1 cellular context compared by ENCODE assay signal in the genomic region with DNA sequence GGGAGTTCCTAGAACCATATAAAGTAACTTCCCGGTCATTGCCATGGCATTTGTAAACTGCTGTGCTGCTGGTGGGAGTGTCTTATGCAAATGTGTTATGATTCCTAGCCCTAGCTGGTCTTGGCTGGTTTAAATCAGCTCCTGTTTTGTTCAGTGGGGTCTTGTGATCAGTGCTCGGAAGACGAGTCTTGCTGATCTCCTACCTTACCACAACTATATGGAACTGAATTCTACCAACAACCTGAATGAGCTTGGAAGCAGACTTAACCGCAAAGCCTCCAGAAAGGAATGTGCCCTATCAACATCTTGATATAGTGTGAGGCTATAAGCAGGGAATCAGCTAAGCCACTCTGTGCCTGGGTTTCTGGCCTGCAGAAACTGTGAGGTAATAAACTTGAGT.
TF ChIP-seq lines count a peak whose summit lies in the region.

No MANE protein-coding gene starts in this region.

TF ChIP-seq in K562, 482 proteins besides CTCF, POLR2A, EP300 and RAD21:
- peak; percentile 54 for TF ChIP-seq RFX1 (IDR thresholded peaks at IDR 0.05)
- TF ChIP-seq ZNF408 (CRISPR knock-in tag; IDR thresholded peaks at IDR 0.05; ENCODE audit: low read depth), result no peak
- TF ChIP-seq, protein P1, sequence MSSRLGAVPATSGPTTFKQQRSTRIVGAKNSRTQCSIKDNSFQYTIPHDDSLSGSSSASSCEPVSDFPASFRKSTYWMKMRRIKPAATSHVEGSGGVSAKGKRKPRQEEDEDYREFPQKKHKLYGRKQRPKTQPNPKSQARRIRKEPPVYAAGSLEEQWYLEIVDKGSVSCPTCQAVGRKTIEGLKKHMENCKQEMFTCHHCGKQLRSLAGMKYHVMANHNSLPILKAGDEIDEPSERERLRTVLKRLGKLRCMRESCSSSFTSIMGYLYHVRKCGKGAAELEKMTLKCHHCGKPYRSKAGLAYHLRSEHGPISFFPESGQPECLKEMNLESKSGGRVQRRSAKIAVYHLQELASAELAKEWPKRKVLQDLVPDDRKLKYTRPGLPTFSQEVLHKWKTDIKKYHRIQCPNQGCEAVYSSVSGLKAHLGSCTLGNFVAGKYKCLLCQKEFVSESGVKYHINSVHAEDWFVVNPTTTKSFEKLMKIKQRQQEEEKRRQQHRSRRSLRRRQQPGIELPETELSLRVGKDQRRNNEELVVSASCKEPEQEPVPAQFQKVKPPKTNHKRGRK (tag; IDR thresholded peaks at IDR 0.05), result no peak
- TF ChIP-seq PRPF4 (IDR thresholded peaks at IDR 0.05; ENCODE audit: insufficient read depth, low read depth, low read length, poor library complexity, severe bottlenecking), result no peak
- TF ChIP-seq FOXA3 (CRISPR knock-in tag; conservative IDR thresholded peaks at IDR 0.05 in 1 of 2, IDR thresholded peaks at IDR 0.05 in 1 of 2), result no peak
- TF ChIP-seq, protein P2, sequence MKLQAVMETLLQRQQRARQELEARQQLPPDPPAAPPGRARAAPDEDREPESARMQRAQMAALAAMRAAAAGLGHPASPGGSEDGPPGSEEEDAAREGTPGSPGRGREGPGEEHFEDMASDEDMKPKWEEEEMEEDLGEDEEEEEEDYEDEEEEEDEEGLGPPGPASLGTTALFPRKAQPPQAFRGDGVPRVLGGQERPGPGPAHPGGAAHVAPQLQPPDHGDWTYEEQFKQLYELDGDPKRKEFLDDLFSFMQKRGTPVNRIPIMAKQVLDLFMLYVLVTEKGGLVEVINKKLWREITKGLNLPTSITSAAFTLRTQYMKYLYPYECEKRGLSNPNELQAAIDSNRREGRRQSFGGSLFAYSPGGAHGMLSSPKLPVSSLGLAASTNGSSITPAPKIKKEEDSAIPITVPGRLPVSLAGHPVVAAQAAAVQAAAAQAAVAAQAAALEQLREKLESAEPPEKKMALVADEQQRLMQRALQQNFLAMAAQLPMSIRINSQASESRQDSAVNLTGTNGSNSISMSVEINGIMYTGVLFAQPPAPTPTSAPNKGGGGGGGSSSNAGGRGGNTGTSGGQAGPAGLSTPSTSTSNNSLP (IDR thresholded peaks at IDR 0.05; ENCODE audit: borderline replicate concordance, low read depth, low read length), result no peak
- 0 out of 4 replicates have a peak, but pooled peaks of 1 of the 2 experiments have one; percentile 10 for TF ChIP-seq TRIM24 (IDR thresholded peaks at IDR 0.05)
- TF ChIP-seq, protein P3, sequence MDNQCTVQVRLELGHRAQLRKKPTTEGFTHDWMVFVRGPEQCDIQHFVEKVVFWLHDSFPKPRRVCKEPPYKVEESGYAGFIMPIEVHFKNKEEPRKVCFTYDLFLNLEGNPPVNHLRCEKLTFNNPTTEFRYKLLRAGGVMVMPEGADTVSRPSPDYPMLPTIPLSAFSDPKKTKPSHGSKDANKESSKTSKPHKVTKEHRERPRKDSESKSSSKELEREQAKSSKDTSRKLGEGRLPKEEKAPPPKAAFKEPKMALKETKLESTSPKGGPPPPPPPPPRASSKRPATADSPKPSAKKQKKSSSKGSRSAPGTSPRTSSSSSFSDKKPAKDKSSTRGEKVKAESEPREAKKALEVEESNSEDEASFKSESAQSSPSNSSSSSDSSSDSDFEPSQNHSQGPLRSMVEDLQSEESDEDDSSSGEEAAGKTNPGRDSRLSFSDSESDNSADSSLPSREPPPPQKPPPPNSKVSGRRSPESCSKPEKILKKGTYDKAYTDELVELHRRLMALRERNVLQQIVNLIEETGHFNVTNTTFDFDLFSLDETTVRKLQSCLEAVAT (IDR thresholded peaks at IDR 0.05), result 0 out of 4 replicates have a peak, but pooled peaks of 1 of the 2 experiments have one; percentile 49
- TF ChIP-seq NFIC (IDR thresholded peaks at IDR 0.05), result no peak
- peak in 1 of 2 experiments; percentile 46; a peak in 1 of 4 replicates for TF ChIP-seq SRF (CRISPR knock-in tag; IDR thresholded peaks at IDR 0.05)
- no peak for TF ChIP-seq ZNF436 (CRISPR knock-in tag; IDR thresholded peaks at IDR 0.05)
- TF ChIP-seq CREM (IDR thresholded peaks at IDR 0.05; ENCODE audit: low read depth), result 0 out of 2 replicates have a peak, but pooled peaks have one; percentile 42
- no peak for TF ChIP-seq KDM1A (IDR thresholded peaks at IDR 0.05)
- TF ChIP-seq TSC22D4 (tag; IDR thresholded peaks at IDR 0.05), result no peak
- TF ChIP-seq KLF16 (IDR thresholded peaks at IDR 0.05), result peak; percentile 83
- TF ChIP-seq TEAD2 (tag; IDR thresholded peaks at IDR 0.05), result no peak
- TF ChIP-seq, protein P4, sequence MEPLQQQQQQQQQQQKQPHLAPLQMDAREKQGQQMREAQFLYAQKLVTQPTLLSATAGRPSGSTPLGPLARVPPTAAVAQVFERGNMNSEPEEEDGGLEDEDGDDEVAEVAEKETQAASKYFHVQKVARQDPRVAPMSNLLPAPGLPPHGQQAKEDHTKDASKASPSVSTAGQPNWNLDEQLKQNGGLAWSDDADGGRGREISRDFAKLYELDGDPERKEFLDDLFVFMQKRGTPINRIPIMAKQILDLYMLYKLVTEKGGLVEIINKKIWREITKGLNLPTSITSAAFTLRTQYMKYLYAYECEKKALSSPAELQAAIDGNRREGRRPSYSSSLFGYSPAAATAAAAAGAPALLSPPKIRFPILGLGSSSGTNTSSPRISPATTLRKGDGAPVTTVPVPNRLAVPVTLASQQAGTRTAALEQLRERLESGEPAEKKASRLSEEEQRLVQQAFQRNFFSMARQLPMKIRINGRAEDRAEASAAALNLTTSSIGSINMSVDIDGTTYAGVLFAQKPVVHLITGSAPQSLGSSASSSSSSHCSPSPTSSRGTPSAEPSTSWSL (CRISPR knock-in tag; IDR thresholded peaks at IDR 0.05; ENCODE audit: borderline replicate concordance), result no peak
- TF ChIP-seq, protein P5, sequence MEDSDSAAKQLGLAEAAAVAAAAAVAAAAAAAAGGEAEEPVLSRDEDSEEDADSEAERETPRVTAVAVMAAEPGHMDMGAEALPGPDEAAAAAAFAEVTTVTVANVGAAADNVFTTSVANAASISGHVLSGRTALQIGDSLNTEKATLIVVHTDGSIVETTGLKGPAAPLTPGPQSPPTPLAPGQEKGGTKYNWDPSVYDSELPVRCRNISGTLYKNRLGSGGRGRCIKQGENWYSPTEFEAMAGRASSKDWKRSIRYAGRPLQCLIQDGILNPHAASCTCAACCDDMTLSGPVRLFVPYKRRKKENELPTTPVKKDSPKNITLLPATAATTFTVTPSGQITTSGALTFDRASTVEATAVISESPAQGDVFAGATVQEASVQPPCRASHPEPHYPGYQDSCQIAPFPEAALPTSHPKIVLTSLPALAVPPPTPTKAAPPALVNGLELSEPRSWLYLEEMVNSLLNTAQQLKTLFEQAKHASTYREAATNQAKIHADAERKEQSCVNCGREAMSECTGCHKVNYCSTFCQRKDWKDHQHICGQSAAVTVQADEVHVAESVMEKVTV (CRISPR knock-in tag; IDR thresholded peaks at IDR 0.05), result no peak
- 0 out of 2 replicates have a peak, but pooled peaks have one; percentile 15 for TF ChIP-seq TEAD4 (IDR thresholded peaks at IDR 0.05; ENCODE audit: low read length)
- no peak for TF ChIP-seq TEAD4 (CRISPR knock-in tag; IDR thresholded peaks at IDR 0.05; ENCODE audit: borderline replicate concordance)
- TF ChIP-seq, protein P6, sequence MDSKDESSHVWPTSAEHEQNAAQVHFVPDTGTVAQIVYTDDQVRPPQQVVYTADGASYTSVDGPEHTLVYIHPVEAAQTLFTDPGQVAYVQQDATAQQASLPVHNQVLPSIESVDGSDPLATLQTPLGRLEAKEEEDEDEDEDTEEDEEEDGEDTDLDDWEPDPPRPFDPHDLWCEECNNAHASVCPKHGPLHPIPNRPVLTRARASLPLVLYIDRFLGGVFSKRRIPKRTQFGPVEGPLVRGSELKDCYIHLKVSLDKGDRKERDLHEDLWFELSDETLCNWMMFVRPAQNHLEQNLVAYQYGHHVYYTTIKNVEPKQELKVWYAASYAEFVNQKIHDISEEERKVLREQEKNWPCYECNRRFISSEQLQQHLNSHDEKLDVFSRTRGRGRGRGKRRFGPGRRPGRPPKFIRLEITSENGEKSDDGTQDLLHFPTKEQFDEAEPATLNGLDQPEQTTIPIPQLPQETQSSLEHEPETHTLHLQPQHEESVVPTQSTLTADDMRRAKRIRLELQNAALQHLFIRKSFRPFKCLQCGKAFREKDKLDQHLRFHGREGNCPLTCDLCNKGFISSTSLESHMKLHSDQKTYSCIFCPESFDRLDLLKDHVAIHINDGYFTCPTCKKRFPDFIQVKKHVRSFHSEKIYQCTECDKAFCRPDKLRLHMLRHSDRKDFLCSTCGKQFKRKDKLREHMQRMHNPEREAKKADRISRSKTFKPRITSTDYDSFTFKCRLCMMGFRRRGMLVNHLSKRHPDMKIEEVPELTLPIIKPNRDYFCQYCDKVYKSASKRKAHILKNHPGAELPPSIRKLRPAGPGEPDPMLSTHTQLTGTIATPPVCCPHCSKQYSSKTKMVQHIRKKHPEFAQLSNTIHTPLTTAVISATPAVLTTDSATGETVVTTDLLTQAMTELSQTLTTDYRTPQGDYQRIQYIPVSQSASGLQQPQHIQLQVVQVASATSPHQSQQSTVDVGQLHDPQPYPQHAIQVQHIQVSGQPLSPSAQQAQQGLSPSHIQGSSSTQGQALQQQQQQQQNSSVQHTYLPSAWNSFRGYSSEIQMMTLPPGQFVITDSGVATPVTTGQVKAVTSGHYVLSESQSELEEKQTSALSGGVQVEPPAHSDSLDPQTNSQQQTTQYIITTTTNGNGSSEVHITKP (IDR thresholded peaks at IDR 0.05; ENCODE audit: partially characterized antibody), result no peak
- no peak for TF ChIP-seq NR2C2 (CRISPR knock-in tag; IDR thresholded peaks at IDR 0.05)
- TF ChIP-seq NR2C2 (tag; IDR thresholded peaks at IDR 0.05), result 0 out of 2 replicates have a peak, but pooled peaks have one; percentile 26
- TF ChIP-seq, protein P7, sequence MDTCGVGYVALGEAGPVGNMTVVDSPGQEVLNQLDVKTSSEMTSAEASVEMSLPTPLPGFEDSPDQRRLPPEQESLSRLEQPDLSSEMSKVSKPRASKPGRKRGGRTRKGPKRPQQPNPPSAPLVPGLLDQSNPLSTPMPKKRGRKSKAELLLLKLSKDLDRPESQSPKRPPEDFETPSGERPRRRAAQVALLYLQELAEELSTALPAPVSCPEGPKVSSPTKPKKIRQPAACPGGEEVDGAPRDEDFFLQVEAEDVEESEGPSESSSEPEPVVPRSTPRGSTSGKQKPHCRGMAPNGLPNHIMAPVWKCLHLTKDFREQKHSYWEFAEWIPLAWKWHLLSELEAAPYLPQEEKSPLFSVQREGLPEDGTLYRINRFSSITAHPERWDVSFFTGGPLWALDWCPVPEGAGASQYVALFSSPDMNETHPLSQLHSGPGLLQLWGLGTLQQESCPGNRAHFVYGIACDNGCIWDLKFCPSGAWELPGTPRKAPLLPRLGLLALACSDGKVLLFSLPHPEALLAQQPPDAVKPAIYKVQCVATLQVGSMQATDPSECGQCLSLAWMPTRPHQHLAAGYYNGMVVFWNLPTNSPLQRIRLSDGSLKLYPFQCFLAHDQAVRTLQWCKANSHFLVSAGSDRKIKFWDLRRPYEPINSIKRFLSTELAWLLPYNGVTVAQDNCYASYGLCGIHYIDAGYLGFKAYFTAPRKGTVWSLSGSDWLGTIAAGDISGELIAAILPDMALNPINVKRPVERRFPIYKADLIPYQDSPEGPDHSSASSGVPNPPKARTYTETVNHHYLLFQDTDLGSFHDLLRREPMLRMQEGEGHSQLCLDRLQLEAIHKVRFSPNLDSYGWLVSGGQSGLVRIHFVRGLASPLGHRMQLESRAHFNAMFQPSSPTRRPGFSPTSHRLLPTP (IDR thresholded peaks at IDR 0.05; ENCODE audit: borderline replicate concordance, extremely low read depth, insufficient read length), result no peak
- TF ChIP-seq GABPB1 (CRISPR knock-in tag; IDR thresholded peaks at IDR 0.05), result no peak
- no peak for TF ChIP-seq HMGN3 (IDR thresholded peaks at IDR 0.05; ENCODE audit: borderline replicate concordance, extremely low read depth, insufficient read length, low read depth, low read length)
- peak; percentile 67; the same call in 1 of the 2 replicates for TF ChIP-seq ESRRA (IDR thresholded peaks at IDR 0.05; ENCODE audit: borderline replicate concordance, low read depth)
- no peak for TF ChIP-seq FOXM1 (IDR thresholded peaks at IDR 0.05; ENCODE audit: low read depth)
- TF ChIP-seq FOXM1 (CRISPR knock-in tag; IDR thresholded peaks at IDR 0.05; ENCODE audit: low read depth), result no peak
- TF ChIP-seq, protein P8, sequence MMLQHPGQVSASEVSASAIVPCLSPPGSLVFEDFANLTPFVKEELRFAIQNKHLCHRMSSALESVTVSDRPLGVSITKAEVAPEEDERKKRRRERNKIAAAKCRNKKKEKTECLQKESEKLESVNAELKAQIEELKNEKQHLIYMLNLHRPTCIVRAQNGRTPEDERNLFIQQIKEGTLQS (IDR thresholded peaks at IDR 0.05), result no peak
- TF ChIP-seq, protein P8 (CRISPR knock-in tag; conservative IDR thresholded peaks at IDR 0.05), result 0 out of 2 replicates have a peak, but pooled peaks have one; percentile 35
- TF ChIP-seq CBX2 (IDR thresholded peaks at IDR 0.05; ENCODE audit: insufficient read depth, low read length, poor library complexity, severe bottlenecking), result no peak
- TF ChIP-seq ZNF384 (IDR thresholded peaks at IDR 0.05; ENCODE audit: low read depth, low read length), result no peak
- no peak for TF ChIP-seq BRD4 (IDR thresholded peaks at IDR 0.05)
- TF ChIP-seq, protein P9, sequence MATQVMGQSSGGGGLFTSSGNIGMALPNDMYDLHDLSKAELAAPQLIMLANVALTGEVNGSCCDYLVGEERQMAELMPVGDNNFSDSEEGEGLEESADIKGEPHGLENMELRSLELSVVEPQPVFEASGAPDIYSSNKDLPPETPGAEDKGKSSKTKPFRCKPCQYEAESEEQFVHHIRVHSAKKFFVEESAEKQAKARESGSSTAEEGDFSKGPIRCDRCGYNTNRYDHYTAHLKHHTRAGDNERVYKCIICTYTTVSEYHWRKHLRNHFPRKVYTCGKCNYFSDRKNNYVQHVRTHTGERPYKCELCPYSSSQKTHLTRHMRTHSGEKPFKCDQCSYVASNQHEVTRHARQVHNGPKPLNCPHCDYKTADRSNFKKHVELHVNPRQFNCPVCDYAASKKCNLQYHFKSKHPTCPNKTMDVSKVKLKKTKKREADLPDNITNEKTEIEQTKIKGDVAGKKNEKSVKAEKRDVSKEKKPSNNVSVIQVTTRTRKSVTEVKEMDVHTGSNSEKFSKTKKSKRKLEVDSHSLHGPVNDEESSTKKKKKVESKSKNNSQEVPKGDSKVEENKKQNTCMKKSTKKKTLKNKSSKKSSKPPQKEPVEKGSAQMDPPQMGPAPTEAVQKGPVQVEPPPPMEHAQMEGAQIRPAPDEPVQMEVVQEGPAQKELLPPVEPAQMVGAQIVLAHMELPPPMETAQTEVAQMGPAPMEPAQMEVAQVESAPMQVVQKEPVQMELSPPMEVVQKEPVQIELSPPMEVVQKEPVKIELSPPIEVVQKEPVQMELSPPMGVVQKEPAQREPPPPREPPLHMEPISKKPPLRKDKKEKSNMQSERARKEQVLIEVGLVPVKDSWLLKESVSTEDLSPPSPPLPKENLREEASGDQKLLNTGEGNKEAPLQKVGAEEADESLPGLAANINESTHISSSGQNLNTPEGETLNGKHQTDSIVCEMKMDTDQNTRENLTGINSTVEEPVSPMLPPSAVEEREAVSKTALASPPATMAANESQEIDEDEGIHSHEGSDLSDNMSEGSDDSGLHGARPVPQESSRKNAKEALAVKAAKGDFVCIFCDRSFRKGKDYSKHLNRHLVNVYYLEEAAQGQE (CRISPR knock-in tag; IDR thresholded peaks at IDR 0.05; ENCODE audit: low read depth), result no peak
- TF ChIP-seq ATF7 (IDR thresholded peaks at IDR 0.05), result no peak
- TF ChIP-seq POLR2AphosphoS5 (IDR thresholded peaks at IDR 0.05; ENCODE audit: control insufficient read depth, insufficient read depth, low read depth, low read length), result peak; percentile 42; the same call in 1 of the 2 replicates
TF ChIP-seq in K562: peak in this region for 11.
